Comparison of ENCODE assay signal across 1 cellular context in genomic region chr19:55643003-55643732, GRCh38.
TF ChIP-seq lines count a peak whose summit lies in the region.

A gene with protein sequence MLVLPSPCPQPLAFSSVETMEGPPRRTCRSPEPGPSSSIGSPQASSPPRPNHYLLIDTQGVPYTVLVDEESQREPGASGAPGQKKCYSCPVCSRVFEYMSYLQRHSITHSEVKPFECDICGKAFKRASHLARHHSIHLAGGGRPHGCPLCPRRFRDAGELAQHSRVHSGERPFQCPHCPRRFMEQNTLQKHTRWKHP (plus strand): TSS chr19:55643649. CDS start chr19:55644572, 923 bp downstream.

TF ChIP-seq in GM12878, 131 proteins besides CTCF, POLR2A, EP300 and RAD21 (continued from another document):
- TF ChIP-seq ZNF687 (IDR thresholded peaks at IDR 0.05) (no peak; the same call in 1 of the 2 replicates), IKZF1 (conservative IDR thresholded peaks at IDR 0.05) (peak; percentile 54), FOXK2 (IDR thresholded peaks at IDR 0.05) (no peak), EED (IDR thresholded peaks at IDR 0.05; ENCODE audit: low read depth) (peak; percentile 15; the same call in 1 of the 2 replicates), CBFB (IDR thresholded peaks at IDR 0.05; ENCODE audit: low read depth) (0 out of 2 replicates have a peak, but pooled peaks have one; percentile 54), HDGF (IDR thresholded peaks at IDR 0.05) (peak; percentile 65; the same call in 1 of the 2 replicates), NBN (IDR thresholded peaks at IDR 0.05) (peak; percentile 94), CEBPZ (IDR thresholded peaks at IDR 0.05; ENCODE audit: low read depth, low read length) (no peak)
TF ChIP-seq in GM12878: peak in this region for 67.
